ENCODE assay signal across 9 cellular contexts in genomic region chr5:169701910-169702451, GRCh38.
DNase-seq lines count a peak whose midpoint lies in the region; ATAC-seq and TF ChIP-seq lines count a peak whose summit lies in the region.
"Had no signal": no experiment of that assay in that cellular context is flagged by ENCODE, and none has a peak within 500 bp of the region (broad histone marks: within the 10 kb centered on the region; RNA-seq: fewer than 3 reads in every experiment).

No MANE protein-coding gene starts in this region.

- H4K20me1 ChIP-seq in OCI-LY3 (ENCODE audit: insufficient read depth, low read length) = peaks cover 9% of the 10 kb centered on the region

- H3K9me3 ChIP-seq in OCI-LY3 (ENCODE audit: insufficient read depth, low read length) (no peaks in the 10 kb centered on the region), spleen (no peaks in the 10 kb centered on the region)

- H3K27ac ChIP-seq in OCI-LY3 (ENCODE audit: low read length) (no peak overlapping the region), spleen (peak overlapping the region in 1 of 8 donors; percentile 46)

- WGBS in spleen, 5 donors = 66 to 70% (median 68%) methylated on average over 8 of the region's 8 CpGs

- H3K27ac Mint-ChIP-seq in activated CD4-positive, alpha-beta T cell treated with anti-CD3 and anti-CD28 coated beads, Interleukin-2, amount 10 ng/mL, durations not matched to agents 24 days and 14 days = peak overlapping the region; percentile 51
- H3K27ac Mint-ChIP-seq: activated naive CD8-positive, alpha-beta T cell treated with anti-CD3 and anti-CD28 coated beads, Interleukin-2, amount 10 ng/mL, durations not matched to agents 7 days and 5 days had no signal

- H3K4me1 Mint-ChIP-seq in activated CD4-positive, alpha-beta T cell treated with anti-CD3 and anti-CD28 coated beads, Interleukin-2, amount 10 ng/mL, durations not matched to agents 24 days and 14 days = peaks cover 26% of the 10 kb centered on the region
- H3K4me1 Mint-ChIP-seq: activated naive CD8-positive, alpha-beta T cell treated with anti-CD3 and anti-CD28 coated beads, Interleukin-2, amount 10 ng/mL, durations not matched to agents 7 days and 5 days had no signal

- H3K27me3 Mint-ChIP-seq in activated CD4-positive, alpha-beta T cell treated with anti-CD3 and anti-CD28 coated beads, Interleukin-2, amount 10 ng/mL, durations not matched to agents 24 days and 14 days = no peaks in the 10 kb centered on the region
- H3K27me3 Mint-ChIP-seq: activated naive CD8-positive, alpha-beta T cell treated with anti-CD3 and anti-CD28 coated beads, Interleukin-2, amount 10 ng/mL, durations not matched to agents 7 days and 5 days had no signal

- DNase-seq in activated CD4-positive, alpha-beta T cell treated with anti-CD3 and anti-CD28 coated beads, Interleukin-2, amount 10 ng/mL, durations not matched to agents 24 days and 14 days = no peak
- DNase-seq in activated CD4-positive, alpha-beta T cell treated with anti-CD3 and anti-CD28 coated beads, Interleukin-2, amount 50 U/mL, for 1 hour = no peak
- DNase-seq in fibroblast of mammary gland (ENCODE audit: low read depth) = peak; percentile 67
- no peak for DNase-seq in spleen
- no peak for DNase-seq in NOMO-1 treated with DMSO at 0.1 percent for 48 hours (lab: John Stamatoyannopoulos, UW; ENCODE audit: unreplicated experiment)
- no peak for DNase-seq in MV-4-11 (lab: John Stamatoyannopoulos, UW)
- DNase-seq: activated naive CD8-positive, alpha-beta T cell treated with anti-CD3 and anti-CD28 coated beads, Interleukin-2, amount 10 ng/mL, durations not matched to agents 7 days and 5 days had no signal

- ATAC-seq in HG02973 (IDR thresholded peaks at IDR 0.05; ENCODE audit: unreplicated experiment) = no peak

- intact Hi-C loops in activated CD4-positive, alpha-beta T cell treated with anti-CD3 and anti-CD28 coated beads, Interleukin-2, amount 10 ng/mL, durations not matched to agents 24 days and 14 days (cut with micrococcal nuclease) = loop anchor here (10.0 kb wide), 1 partner anchor 283 kb away; the partner anchor contains the start of gene INSYN2B
- intact Hi-C loops in spleen (cut with DNase I; ENCODE audit: low total_unique reads) = loop anchor here (5.0 kb wide), 1 partner anchor 280 kb away; the partner anchor contains the start of gene INSYN2B

- peak; percentile 33 for TF ChIP-seq CTCF in OCI-LY3 (IDR thresholded peaks at IDR 0.05; ENCODE audit: low read depth, low read length)
- TF ChIP-seq CTCF in fibroblast of mammary gland (conservative IDR thresholded peaks at IDR 0.05; ENCODE audit: control insufficient read depth, insufficient read depth, low read depth, low read length) = peak; percentile 62
- peak in 8 of 11 experiments; percentile 16 to 58 (median 44) for TF ChIP-seq CTCF in spleen (IDR thresholded peaks at IDR 0.05 in 8 of 11, conservative IDR thresholded peaks at IDR 0.05 in 3 of 11)

- H3K9me3 Mint-ChIP-seq in activated CD4-positive, alpha-beta T cell treated with anti-CD3 and anti-CD28 coated beads, Interleukin-2, amount 10 ng/mL, durations not matched to agents 24 days and 14 days = no peaks in the 10 kb centered on the region
- H3K9me3 Mint-ChIP-seq: activated naive CD8-positive, alpha-beta T cell treated with anti-CD3 and anti-CD28 coated beads, Interleukin-2, amount 10 ng/mL, durations not matched to agents 7 days and 5 days had no signal

- H3K4me1 ChIP-seq in OCI-LY3 (ENCODE audit: low read length) (peaks cover 24% of the 10 kb centered on the region), spleen (peaks cover 0 to 8% (median 0%) of the 10 kb centered on the region in 6 donors)

- peaks cover 65% of the 10 kb centered on the region for H3K36me3 ChIP-seq in OCI-LY3 (replicated peaks; ENCODE audit: low read depth, low read length)
- peaks cover 0 to 100% (median 74%) of the 10 kb centered on the region in 6 donors for H3K36me3 ChIP-seq in spleen

- TF ChIP-seq POLR2A in spleen (IDR thresholded peaks at IDR 0.05) = no peak

- no peak overlapping the region for H3K9ac ChIP-seq in OCI-LY3 (ENCODE audit: low read length)

- H3K4me3 ChIP-seq in OCI-LY3 (ENCODE audit: low read length) (no peak overlapping the region), fibroblast of mammary gland (ENCODE audit: control insufficient read depth, low read depth, low read length) (no peak overlapping the region), spleen (no peak overlapping the region)

- peaks cover 77% of the 10 kb centered on the region for H3K36me3 Mint-ChIP-seq in activated CD4-positive, alpha-beta T cell treated with anti-CD3 and anti-CD28 coated beads, Interleukin-2, amount 10 ng/mL, durations not matched to agents 24 days and 14 days (ENCODE audit: low read depth)

- H3K79me2 ChIP-seq in OCI-LY3 (ENCODE audit: low read length) = peaks cover 3% of the 10 kb centered on the region; the same call in 1 of the 2 replicates

- H2AFZ ChIP-seq in OCI-LY3 (ENCODE audit: low read depth, low read length) = no peak overlapping the region

- H3K4me2 ChIP-seq in OCI-LY3 (ENCODE audit: low read length) = no peak overlapping the region

- H3K4me3 Mint-ChIP-seq in activated CD4-positive, alpha-beta T cell treated with anti-CD3 and anti-CD28 coated beads, Interleukin-2, amount 10 ng/mL, durations not matched to agents 24 days and 14 days = no peak overlapping the region
- H3K4me3 Mint-ChIP-seq: activated naive CD8-positive, alpha-beta T cell treated with anti-CD3 and anti-CD28 coated beads, Interleukin-2, amount 10 ng/mL, durations not matched to agents 7 days and 5 days had no signal

- H3K27me3 ChIP-seq in OCI-LY3 (ENCODE audit: low read depth, low read length) = no peaks in the 10 kb centered on the region
- H3K27me3 ChIP-seq in spleen (replicated peaks in 1 of 7) = no peaks in the 10 kb centered on the region
